Comparison of ENCODE assay signal across 14 cellular contexts in the genomic region with DNA sequence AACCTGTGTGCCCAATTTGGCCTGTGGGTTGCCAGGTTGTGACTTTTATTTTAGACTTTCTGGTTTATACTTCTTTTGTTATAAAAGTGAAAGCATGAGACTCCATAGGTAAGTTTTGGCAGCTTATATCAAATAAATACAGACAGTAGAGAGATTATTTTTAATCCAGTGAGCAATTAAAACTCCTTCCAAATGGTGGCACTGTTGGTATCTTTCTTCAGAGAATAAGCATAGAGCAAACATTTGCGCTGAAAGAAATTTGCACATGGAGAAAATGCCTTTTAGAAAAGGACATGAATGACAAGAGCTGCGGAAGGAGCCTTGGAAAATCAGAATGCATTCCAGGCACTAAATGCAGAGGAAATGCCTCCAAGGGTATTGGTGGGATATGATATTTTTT. TPM values are rescaled to one million over a fixed set of nuclear protein-coding genes. Genes with fewer than 3 reads are reported as not detected.
DNase-seq lines count a peak whose midpoint lies in the region; ATAC-seq and TF ChIP-seq lines count a peak whose summit lies in the region.
"Had no signal": no experiment of that assay in that cellular context is flagged by ENCODE, and none has a peak within 500 bp of the region (broad histone marks: within the 10 kb centered on the region; RNA-seq: fewer than 3 reads in every experiment).

No MANE protein-coding gene starts in this region.

- no peak overlapping the region for H3K9ac ChIP-seq in neural progenitor cell

- H3K27me3 Mint-ChIP-seq in neural progenitor cell (ENCODE audit: insufficient read depth, low read depth): no peaks in the 10 kb centered on the region

- no peaks in the 10 kb centered on the region for H3K9me3 Mint-ChIP-seq in neural progenitor cell
- H3K9me3 Mint-ChIP-seq: activated CD4-positive, alpha-beta T cell treated with anti-CD3 and anti-CD28 coated beads, Interleukin-2, amount 10 ng/mL, durations not matched to agents 24 days and 14 days had no signal

- H4K20me1 ChIP-seq in neural progenitor cell (ENCODE audit: low read depth) (no peaks in the 10 kb centered on the region), hepatocyte (ENCODE audit: insufficient read depth, poor library complexity, severe bottlenecking) (no peaks in the 10 kb centered on the region)

- WGBS in hepatocyte (ENCODE audit: low lambda C conversion rate, missing lambda C conversion rate): 95% methylated on average over 2 of the region's 2 CpGs

- no peaks in the 10 kb centered on the region for H3K27me3 ChIP-seq in neural progenitor cell
- no peaks in the 10 kb centered on the region for H3K27me3 ChIP-seq in hepatocyte
- H3K27me3 ChIP-seq: SJSA1 had no signal

- H3K9me3 ChIP-seq in neural progenitor cell (ENCODE audit: low read depth): no peaks in the 10 kb centered on the region
- no peaks in the 10 kb centered on the region for H3K9me3 ChIP-seq in hepatocyte (ENCODE audit: low read depth)
- H3K9me3 ChIP-seq: SJSA1 had no signal

- DNase-seq in LHCN-M2 (ENCODE audit: low read depth) (peak; percentile 15), amniotic epithelial cell (ENCODE audit: low read depth) (peak; percentile 17), left colon (no peak), neural progenitor cell (ENCODE audit: low spot score) (no peak), hepatocyte (ENCODE audit: low spot score) (no peak)
- DNase-seq in activated CD4-positive, alpha-beta T cell treated with anti-CD3 and anti-CD28 coated beads for 4 hours: no peak
- DNase-seq: activated CD4-positive, alpha-beta T cell treated with anti-CD3 and anti-CD28 coated beads, Interleukin-2, amount 10 ng/mL, durations not matched to agents 24 days and 14 days; activated naive CD4-positive, alpha-beta T cell; hypothalamus; NCI-H2171 treated with DMSO at 0.1 percent for 48 hours had no signal

- H3K4me2 ChIP-seq in neural progenitor cell: no peak overlapping the region
- no peak overlapping the region for H3K4me2 ChIP-seq in hepatocyte

- peak; percentile 59 for ATAC-seq in left colon
- ATAC-seq in GM18870 (IDR thresholded peaks at IDR 0.05; ENCODE audit: unreplicated experiment): no peak

- H3K4me3 ChIP-seq in neural progenitor cell: no peak overlapping the region
- H3K4me3 ChIP-seq in hepatocyte: no peak overlapping the region
- H3K4me3 ChIP-seq: SJSA1, skin epidermis had no signal

- H3K79me2 ChIP-seq in neural progenitor cell (ENCODE audit: low read depth) (no peaks in the 10 kb centered on the region), hepatocyte (no peaks in the 10 kb centered on the region)

- H3K27ac Mint-ChIP-seq in neural progenitor cell: no peak overlapping the region
- H3K27ac Mint-ChIP-seq: activated CD4-positive, alpha-beta T cell treated with anti-CD3 and anti-CD28 coated beads, Interleukin-2, amount 10 ng/mL, durations not matched to agents 24 days and 14 days had no signal

- H3K4me3 Mint-ChIP-seq in neural progenitor cell: no peak overlapping the region
- H3K4me3 Mint-ChIP-seq: activated CD4-positive, alpha-beta T cell treated with anti-CD3 and anti-CD28 coated beads, Interleukin-2, amount 10 ng/mL, durations not matched to agents 24 days and 14 days had no signal

- intact Hi-C loops in left colon (cut with DNase I, micrococcal nuclease): no loop called here

- H3K36me3 ChIP-seq in neural progenitor cell (no peaks in the 10 kb centered on the region), hepatocyte (replicated peaks; ENCODE audit: insufficient read depth, low read depth) (no peaks in the 10 kb centered on the region)
- H3K36me3 ChIP-seq: SJSA1 had no signal

- H3K4me1 ChIP-seq in neural progenitor cell (peaks cover 12% of the 10 kb centered on the region), hepatocyte (ENCODE audit: insufficient read depth) (no peaks in the 10 kb centered on the region)
- H3K4me1 ChIP-seq: SJSA1 had no signal

- H3K36me3 Mint-ChIP-seq in neural progenitor cell: no peaks in the 10 kb centered on the region

- H2AFZ ChIP-seq in neural progenitor cell (replicated peaks) (no peak overlapping the region), hepatocyte (no peak overlapping the region)

- H3K9me2 ChIP-seq in hepatocyte (replicated peaks; ENCODE audit: insufficient read depth): no peaks in the 10 kb centered on the region

- TF ChIP-seq CTCF in C4-2B (conservative IDR thresholded peaks at IDR 0.05): peak; percentile 54
- no peak for TF ChIP-seq CTCF in neural progenitor cell (IDR thresholded peaks at IDR 0.05)
- no peak for TF ChIP-seq CTCF in hepatocyte (IDR thresholded peaks at IDR 0.05; ENCODE audit: poor library complexity)

- no peaks in the 10 kb centered on the region for H3F3A ChIP-seq in neural progenitor cell (ENCODE audit: low read depth)

- peaks cover 16% of the 10 kb centered on the region for H3K4me1 Mint-ChIP-seq in neural progenitor cell

- H3K27ac ChIP-seq in C4-2B: no peak overlapping the region
- H3K27ac ChIP-seq in neural progenitor cell: no peak overlapping the region
- H3K27ac ChIP-seq in hepatocyte: no peak overlapping the region
- H3K27ac ChIP-seq: SJSA1, skin epidermis had no signal

RNA-seq across cellular contexts. Expression of gene DNAJA2, which starts 46.1 kb away (rescaled TPM):
- total RNA-seq in LHCN-M2 (2014; rRNA removed) (65.7 and 70.4 TPM in 2 replicates), left colon (10 to 100 TPM; 61.0 to 63.9 TPM), neural progenitor cell (ENCODE audit: low replicate concordance) (70.1 and 113 TPM in 2 replicates), hepatocyte (59.4 and 72.8 TPM in 2 replicates)
- polyA plus RNA-seq in LHCN-M2 (2012): 40.2 TPM
- 49.3 and 62.3 TPM in 2 replicates for polyA plus RNA-seq in hepatocyte

Comparison
In these comparisons a context has a peak if more than half of its experiments do, and no peak if none do; other contexts are left out.
1. DNase-seq: peak in LHCN-M2 (single experiment) and amniotic epithelial cell (single experiment); none in left colon (0 of 2), neural progenitor cell (single experiment), activated CD4-positive, alpha-beta T cell treated with anti-CD3 and anti-CD28 coated beads for 4 hours (0 of 2) and hepatocyte (single experiment).